ENCODE assay signal across 19 cellular contexts in the genomic region with DNA sequence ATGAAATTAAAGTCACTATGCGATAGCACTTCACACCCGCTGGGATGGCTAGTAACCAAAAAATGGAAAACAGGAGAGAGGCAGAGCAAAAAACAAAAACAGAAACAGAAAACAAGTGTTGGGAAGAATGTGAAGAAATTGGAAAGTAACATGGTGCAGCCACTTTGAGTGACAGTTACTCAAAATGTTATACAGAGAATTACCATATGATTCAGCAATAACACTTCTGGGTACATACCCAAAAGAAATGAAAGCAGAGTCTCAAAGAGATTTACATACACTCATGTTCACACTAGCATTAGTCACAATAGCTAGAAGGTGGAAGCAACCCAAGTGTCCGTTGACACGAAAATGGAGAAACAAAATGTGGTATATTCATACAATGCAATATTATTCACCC.
"Had no signal": no experiment of that assay in that cellular context is flagged by ENCODE, and none has a peak within 500 bp of the region (broad histone marks: within the 10 kb centered on the region; RNA-seq: fewer than 3 reads in every experiment).

No MANE protein-coding gene starts in this region.

- DNase-seq: activated B cell treated with CpG ODN at 0.5 μM for 24 hours; activated CD4-positive, alpha-beta memory T cell treated with anti-CD3 and anti-CD28 coated beads for 36 hours; amygdala; dermis blood vessel endothelial cell; effector memory CD8-positive, alpha-beta T cell; foreskin fibroblast; stimulated activated CD4-positive, alpha-beta T cell treated with anti-CD3 and anti-CD28 coated beads, Interleukin-2, amount 100 ng/mL, for 24 hours; T-cell; T-helper 9 cell; transverse colon; uterus had no signal

- H3K27ac ChIP-seq: neural progenitor cell, suprapubic skin, transverse colon, uterus had no signal

- H3K27me3 Mint-ChIP-seq: activated B cell treated with CpG ODN at 0.5 μM for 24 hours; activated CD4-positive, alpha-beta memory T cell treated with anti-CD3 and anti-CD28 coated beads for 36 hours; activated naive CD8-positive, alpha-beta T cell; effector memory CD8-positive, alpha-beta T cell; memory B cell; progenitor cell of endocrine pancreas; stimulated activated naive CD8-positive, alpha-beta T cell treated with anti-CD3 and anti-CD28 coated beads, Interleukin-15, Interleukin-2, amounts not matched to agents 100 ng/mL and 50 ng/mL, for 24 hours; T-cell had no signal

- ATAC-seq: effector memory CD8-positive, alpha-beta T cell; SK-N-SH treated with all-trans-retinoic acid at 6 μM for 48 hours; T-cell had no signal

- H3K27ac Mint-ChIP-seq: activated B cell treated with CpG ODN at 0.5 μM for 24 hours; activated CD4-positive, alpha-beta memory T cell treated with anti-CD3 and anti-CD28 coated beads for 36 hours; activated naive CD8-positive, alpha-beta T cell; activated T-helper 2 cell treated with anti-CD3 and anti-CD28 coated beads, Interferon-gamma antibody, Interleukin-2, Interleukin-4, amounts not matched to agents 10 μg/mL and 5 μg/mL and 100 μg/mL, durations not matched to agents 14 hours and 24 hours and 36 hours; memory B cell; neural progenitor cell; progenitor cell of endocrine pancreas; stimulated activated naive CD8-positive, alpha-beta T cell treated with anti-CD3 and anti-CD28 coated beads, Interleukin-15, Interleukin-2, amounts not matched to agents 100 ng/mL and 50 ng/mL, for 24 hours; T-cell had no signal

- H3K27me3 ChIP-seq: neural progenitor cell, suprapubic skin, transverse colon, uterus had no signal

- H3K4me3 ChIP-seq: neural progenitor cell, suprapubic skin, transverse colon, uterus had no signal

- H3K4me3 Mint-ChIP-seq: activated B cell treated with CpG ODN at 0.5 μM for 24 hours; activated CD4-positive, alpha-beta memory T cell treated with anti-CD3 and anti-CD28 coated beads for 36 hours; activated naive CD8-positive, alpha-beta T cell; effector memory CD8-positive, alpha-beta T cell; memory B cell; neural progenitor cell; stimulated activated naive CD8-positive, alpha-beta T cell treated with anti-CD3 and anti-CD28 coated beads, Interleukin-15, Interleukin-2, amounts not matched to agents 100 ng/mL and 50 ng/mL, for 24 hours; T-cell had no signal

- H3K9me3 ChIP-seq: suprapubic skin, transverse colon, uterus had no signal

- H3K36me3 ChIP-seq: neural progenitor cell, transverse colon, uterus had no signal

- H3K4me1 ChIP-seq: suprapubic skin, transverse colon, uterus had no signal

- H3K9me3 Mint-ChIP-seq: activated B cell treated with CpG ODN at 0.5 μM for 24 hours; activated CD4-positive, alpha-beta memory T cell treated with anti-CD3 and anti-CD28 coated beads for 36 hours; activated T-helper 2 cell treated with anti-CD3 and anti-CD28 coated beads, Interferon-gamma antibody, Interleukin-2, Interleukin-4, amounts not matched to agents 10 μg/mL and 5 μg/mL and 100 μg/mL, durations not matched to agents 14 hours and 24 hours and 36 hours; effector memory CD8-positive, alpha-beta T cell; memory B cell; neural progenitor cell; stimulated activated naive CD8-positive, alpha-beta T cell treated with anti-CD3 and anti-CD28 coated beads, Interleukin-15, Interleukin-2, amounts not matched to agents 100 ng/mL and 50 ng/mL, for 24 hours; T-cell had no signal
